In the genomic region with DNA sequence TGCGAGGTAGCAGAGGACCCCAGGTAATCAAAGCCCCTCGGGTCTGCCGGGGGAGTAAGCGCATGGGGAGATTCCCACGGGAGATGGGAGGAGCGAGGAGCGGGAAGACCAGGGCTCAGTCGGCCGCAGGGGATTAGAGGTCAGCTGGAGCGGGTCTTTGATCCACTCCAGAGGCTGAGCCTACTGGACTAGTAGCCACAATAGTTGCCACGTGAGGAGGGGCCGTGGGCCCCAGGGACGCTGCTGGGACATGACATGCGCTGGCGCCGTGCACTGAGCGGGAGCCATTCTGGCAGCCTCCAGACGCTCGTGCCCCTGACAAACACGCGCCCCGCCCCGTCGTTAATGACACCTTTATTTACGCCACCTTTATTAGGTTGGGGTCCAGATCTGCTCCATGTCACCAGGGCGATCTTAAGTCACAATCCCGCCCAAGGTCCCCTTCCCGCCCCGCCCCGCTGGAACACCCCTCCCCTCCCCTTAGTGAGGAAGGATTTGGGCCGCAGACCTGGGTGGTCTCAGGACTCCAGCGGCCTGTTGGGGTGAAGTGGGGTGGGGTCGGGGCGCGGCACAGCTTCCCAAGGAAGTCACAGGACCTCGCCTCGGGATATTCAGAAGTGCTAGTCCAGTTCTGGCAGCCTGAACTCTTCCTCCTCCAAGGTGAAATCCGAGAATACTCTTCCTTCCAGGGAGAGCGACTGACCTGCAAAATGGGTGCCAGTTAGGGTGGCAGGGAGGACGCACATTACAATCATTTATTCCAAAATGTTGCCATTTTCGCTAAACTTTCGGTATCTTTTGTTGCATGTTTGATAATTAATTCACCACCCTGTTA, we compare ENCODE assay signal across 11 cellular contexts. TPM values are rescaled to one million over a fixed set of nuclear protein-coding genes. Genes with fewer than 3 reads are reported as not detected.
A peak's percentile ranks its signal among the peaks of the same experiment; 100 is the strongest.
DNase-seq lines count a peak whose midpoint lies in the region; ATAC-seq, FAIRE-seq and TF ChIP-seq lines count a peak whose summit lies in the region.
"Had no signal": no experiment of that assay in that cellular context is flagged by ENCODE, and none has a peak within 500 bp of the region (broad histone marks: within the 10 kb centered on the region; RNA-seq: fewer than 3 reads in every experiment).

No MANE protein-coding gene starts in this region.

- DNase-seq in NCI-H1105 (lab: John Stamatoyannopoulos, UW) (peak; percentile 0), NCI-H1105 treated with DMSO at 0.1 percent for 48 hours (lab: John Stamatoyannopoulos, UW) (no peak), adipocyte (ENCODE audit: low read depth) (no peak), kidney (no peak), mesenteric fat pad (ENCODE audit: low spot score) (no peak), aorta (no peak)
- no peak for DNase-seq in stimulated activated naive B cell treated with anti-CD40 and anti-IgM and Interleukin-4, amounts not matched to agents 10 μg/mL and 1 μg/mL and 100 μg/mL, for 72 hours

- no peak for FAIRE-seq in kidney (lab: Jason Lieb, UNC)

- peak overlapping the region; percentile 73 to 74 for H3K4me3 Mint-ChIP-seq in stimulated activated naive B cell treated with anti-CD40 and anti-IgM and Interleukin-4, amounts not matched to agents 10 μg/mL and 1 μg/mL and 100 μg/mL, for 72 hours

- peaks cover 50 to 69% of the 10 kb centered on the region in 2 donors for H3K27me3 Mint-ChIP-seq in stimulated activated naive B cell treated with anti-CD40 and anti-IgM and Interleukin-4, amounts not matched to agents 10 μg/mL and 1 μg/mL and 100 μg/mL, for 72 hours

- H3K4me1 ChIP-seq in adipocyte (ENCODE audit: control insufficient read depth, insufficient read depth, low read length): peaks cover 9% of the 10 kb centered on the region
- peaks cover 0 to 15% of the 10 kb centered on the region in 2 donors for H3K4me1 ChIP-seq in kidney (ENCODE audit: control insufficient read depth in 1 of 2, insufficient read depth in 1 of 2, low read depth in 1 of 2, low read length in 2 of 2)
- H3K4me1 ChIP-seq in aorta (ENCODE audit: control insufficient read depth in 1 of 2, insufficient read depth in 2 of 2, low read length in 2 of 2): no peaks in the 10 kb centered on the region

- intact Hi-C loops in kidney (cut with DNase I) (no loop called here), aorta (cut with DNase I) (no loop called here)

- H3K36me3 Mint-ChIP-seq in stimulated activated naive B cell treated with anti-CD40 and anti-IgM and Interleukin-4, amounts not matched to agents 10 μg/mL and 1 μg/mL and 100 μg/mL, for 72 hours: no peaks in the 10 kb centered on the region

- no peak overlapping the region for H3K9ac ChIP-seq in adipocyte (ENCODE audit: low read length)
- no peak overlapping the region for H3K9ac ChIP-seq in kidney (ENCODE audit: low read length in 2 of 2)

- H3K9me3 ChIP-seq in adipocyte (ENCODE audit: control insufficient read depth, low read length) (no peaks in the 10 kb centered on the region), kidney (ENCODE audit: control insufficient read depth in 1 of 2, low read length in 2 of 2) (no peaks in the 10 kb centered on the region), aorta (ENCODE audit: control insufficient read depth, low read length) (no peaks in the 10 kb centered on the region)
- H3K9me3 ChIP-seq: Peyer's patch had no signal

- peak overlapping the region; percentile 43 to 53 for H3K27ac ChIP-seq in kidney (ENCODE audit: low read depth in 2 of 2, low read length in 2 of 2)
- H3K27ac ChIP-seq in aorta (ENCODE audit: low read depth in 1 of 2, low read length in 2 of 2): no peak overlapping the region
- H3K27ac ChIP-seq: Peyer's patch had no signal

- H3K4me1 Mint-ChIP-seq in stimulated activated naive B cell treated with anti-CD40 and anti-IgM and Interleukin-4, amounts not matched to agents 10 μg/mL and 1 μg/mL and 100 μg/mL, for 72 hours: peaks cover 7 to 16% of the 10 kb centered on the region in 2 donors

- peak; percentile 38 to 56 for ATAC-seq in stimulated activated naive B cell treated with anti-CD40 and anti-IgM and Interleukin-4, amounts not matched to agents 10 μg/mL and 1 μg/mL and 100 μg/mL, for 72 hours (replicated peaks)
- no peak for ATAC-seq in GM18909 (IDR thresholded peaks at IDR 0.05; ENCODE audit: poor library complexity, unreplicated experiment)
- no peak for ATAC-seq in aorta (ENCODE audit: low FRiP score)

- H3K27me3 ChIP-seq in adipocyte (replicated peaks; ENCODE audit: control insufficient read depth, insufficient read depth, low read length) (peaks cover 36% of the 10 kb centered on the region), aorta (ENCODE audit: control insufficient read depth in 1 of 2, insufficient read depth in 2 of 2, low read length in 1 of 2) (no peaks in the 10 kb centered on the region)
- H3K27me3 ChIP-seq: Peyer's patch had no signal

- 2 to 4% methylated on average over 42 of the region's 42 CpGs for WGBS in aorta, 2 donors

- TF ChIP-seq CTCF in kidney (IDR thresholded peaks at IDR 0.05; ENCODE audit: borderline replicate concordance, extremely low read depth, insufficient read depth): no peak

- H3K4me3 ChIP-seq in adipocyte (ENCODE audit: low read length) (peak overlapping the region; percentile 71), kidney (ENCODE audit: low read length in 2 of 2) (peak overlapping the region; percentile 42 to 45), aorta (ENCODE audit: low read length in 2 of 2) (no peak overlapping the region)

- no peaks in the 10 kb centered on the region for H3K36me3 ChIP-seq in adipocyte (ENCODE audit: control insufficient read depth, insufficient read depth, low read length, severe bottlenecking)
- H3K36me3 ChIP-seq in kidney (ENCODE audit: control insufficient read depth in 1 of 2, insufficient read depth in 2 of 2, low read length in 2 of 2): no peaks in the 10 kb centered on the region
- H3K36me3 ChIP-seq in aorta (ENCODE audit: control insufficient read depth in 1 of 2, insufficient read depth in 2 of 2, low read length in 1 of 2): no peaks in the 10 kb centered on the region
- H3K36me3 ChIP-seq: Peyer's patch had no signal

- no peaks in the 10 kb centered on the region for H3K9me3 Mint-ChIP-seq in stimulated activated naive B cell treated with anti-CD40 and anti-IgM and Interleukin-4, amounts not matched to agents 10 μg/mL and 1 μg/mL and 100 μg/mL, for 72 hours

- no peak overlapping the region for H3K27ac Mint-ChIP-seq in stimulated activated naive B cell treated with anti-CD40 and anti-IgM and Interleukin-4, amounts not matched to agents 10 μg/mL and 1 μg/mL and 100 μg/mL, for 72 hours

RNA-seq across cellular contexts. Expression of a gene that starts 15.0 kb away (rescaled TPM):
- total RNA-seq in kidney (not detected), mesenteric fat pad (not detected), aorta (not detected)
- polyA plus RNA-seq in kidney (ENCODE audit: insufficient read depth, low read depth, low replicate concordance) (not detected), aorta (not detected)
- total RNA-seq: A673, Peyer's patch had no signal

RNA-seq across cellular contexts. Expression of a gene that starts 20.0 kb away (rescaled TPM):
- total RNA-seq in kidney: 1.2 TPM
- 2.7 TPM for polyA plus RNA-seq in kidney (ENCODE audit: insufficient read depth, low read depth, low replicate concordance)
- total RNA-seq in mesenteric fat pad: 2.3 TPM
- 10 to 100 TPM; 11.5 to 14.2 TPM for total RNA-seq in aorta
- 1 to 10 TPM; 1.4 to 5.5 TPM for polyA plus RNA-seq in aorta

RNA-seq across cellular contexts. Expression of a gene that starts 26.4 kb away (rescaled TPM):
- total RNA-seq in kidney (not detected), mesenteric fat pad (not detected), aorta (not detected)
- polyA plus RNA-seq in kidney (ENCODE audit: insufficient read depth, low read depth, low replicate concordance) (not detected), aorta (1 to 10 TPM in 1 of 2 donors, under 1 TPM in 1; 0.20 to 1.1 TPM)
- total RNA-seq: A673 had no signal
- polyA plus RNA-seq: adipose tissue had no signal

Comparison
In these comparisons a context has a peak if more than half of its experiments do, and no peak if none do; other contexts are left out.
1. H3K4me3 ChIP-seq: peak in adipocyte (single experiment) and kidney (2 of 2); none in aorta (0 of 2).
2. H3K27ac ChIP-seq: peak in kidney (2 of 2); none in aorta (0 of 2).
3. ATAC-seq: peak in stimulated activated naive B cell treated with anti-CD40 and anti-IgM and Interleukin-4, amounts not matched to agents 10 μg/mL and 1 μg/mL and 100 μg/mL, for 72 hours (2 of 2); none in GM18909 (single experiment) and aorta (single experiment).